ENCODE assay signal across 18 cellular contexts in the genomic region with DNA sequence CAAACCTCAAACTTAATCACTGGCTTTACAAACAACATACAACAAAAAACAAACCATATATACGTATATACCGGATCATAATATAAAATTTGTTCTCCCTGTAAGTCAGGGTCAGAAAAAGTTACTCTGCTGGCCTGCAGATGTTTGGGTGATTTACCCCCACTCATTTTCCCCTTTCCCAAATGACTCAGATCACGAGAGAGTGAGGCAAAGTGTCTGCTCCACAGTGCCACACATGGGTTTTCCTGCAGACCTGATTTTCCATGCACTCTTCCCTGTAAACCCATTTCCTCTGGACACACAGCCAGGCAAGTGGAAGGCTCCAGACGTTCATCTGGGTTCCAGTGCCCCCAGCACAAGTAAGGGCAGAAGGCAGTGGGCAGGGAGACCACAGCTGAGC. TPM values are rescaled to one million over a fixed set of nuclear protein-coding genes. Genes with fewer than 3 reads are reported as not detected.
DNase-seq lines count a peak whose midpoint lies in the region; ATAC-seq, FAIRE-seq and TF ChIP-seq lines count a peak whose summit lies in the region.
"Had no signal": no experiment of that assay in that cellular context is flagged by ENCODE, and none has a peak within 500 bp of the region (broad histone marks: within the 10 kb centered on the region; RNA-seq: fewer than 3 reads in every experiment).

No MANE protein-coding gene starts in this region.

- no peaks in the 10 kb centered on the region for H3K9me3 ChIP-seq in right cardiac atrium (ENCODE audit: control insufficient read depth, low read length)
- peaks cover 2% of the 10 kb centered on the region; the same call in 1 of the 3 replicates for H3K9me3 ChIP-seq in GM12878 (replicated peaks; ENCODE audit: control insufficient read depth, insufficient read depth, low read length)
- H3K9me3 ChIP-seq in CD4-positive, alpha-beta T cell (ENCODE audit: control insufficient read depth, low read length), result no peaks in the 10 kb centered on the region
- H3K9me3 ChIP-seq: A549, Peyer's patch had no signal

- H3K4me1 Mint-ChIP-seq in CD4-positive, alpha-beta T cell (ENCODE audit: low read depth), result peaks cover 13% of the 10 kb centered on the region
- peaks cover 40% of the 10 kb centered on the region for H3K4me1 Mint-ChIP-seq in activated naive CD4-positive, alpha-beta T cell treated with anti-CD3 and anti-CD28 coated beads for 36 hours (ENCODE audit: low read depth)

- no peaks in the 10 kb centered on the region for H3K9me3 Mint-ChIP-seq in CD4-positive, alpha-beta T cell
- H3K9me3 Mint-ChIP-seq in activated naive CD4-positive, alpha-beta T cell treated with anti-CD3 and anti-CD28 coated beads for 36 hours, result no peaks in the 10 kb centered on the region
- H3K9me3 Mint-ChIP-seq: GM23338 had no signal

- no peak overlapping the region for H2AFZ ChIP-seq in GM12878 (ENCODE audit: control insufficient read depth, low read depth, low read length)
- H2AFZ ChIP-seq: GM23338 had no signal

- RAD21 ChIA-PET in GM12878 (lab: Charles Lee; ENCODE audit: unreplicated experiment), result interaction anchor here (1.6 to 2.1 kb wide), 2 partner anchors 10 to 18 kb away, joined by 4 to 5 read pairs; no protein-coding TSS in a partner anchor

- no peaks in the 10 kb centered on the region for H4K20me1 ChIP-seq in GM12878 (ENCODE audit: control insufficient read depth, insufficient read depth)

- in situ Hi-C loops in GM12878 (cut with MboI), result no loop called here

- DNase-seq in right cardiac atrium, result no peak
- no peak for DNase-seq in cardiac septum (ENCODE audit: low spot score)
- no peak for DNase-seq in GM12878 (ENCODE audit: low read depth, low spot score)
- DNase-seq in left lobe of liver (ENCODE audit: low spot score), result peak; percentile 35
- DNase-seq in CD4-positive, alpha-beta T cell, result no peak
- no peak for DNase-seq in activated naive CD4-positive, alpha-beta T cell treated with anti-CD3 and anti-CD28 coated beads for 36 hours
- no peak for DNase-seq in DMS114 treated with DMSO at 0.1 percent for 48 hours (lab: John Stamatoyannopoulos, UW; ENCODE audit: unreplicated experiment)
- DNase-seq: DMS53, MM.1S, NCI-H1092 treated with DMSO at 0.1 percent for 48 hours, NCI-H2081 treated with DMSO at 0.1 percent for 48 hours, NCI-H524, Peyer's patch, Right ventricle myocardium superior had no signal

- peaks cover 21% of the 10 kb centered on the region for H3K4me1 ChIP-seq in right cardiac atrium (ENCODE audit: control insufficient read depth, insufficient read depth, low read length)
- H3K4me1 ChIP-seq in GM12878 (ENCODE audit: control insufficient read depth, insufficient read depth, low read length), result peaks cover 34% of the 10 kb centered on the region

- BruUV-seq in GM12878 (replicated peaks; lab: Mats Ljungman, UMichigan), result no TSS peak

- CTCF ChIA-PET in GM12878 (lab: Yijun Ruan, JAX), result interaction anchor here (1.3 kb wide), 1 partner anchor 9 kb away, joined by 3 read pairs; no protein-coding TSS in a partner anchor
- CTCF ChIA-PET in CD4-positive, alpha-beta T cell (lab: Charles Lee), result no interaction called here
- CTCF ChIA-PET in activated naive CD4-positive, alpha-beta T cell treated with anti-CD3 and anti-CD28 coated beads for 36 hours (lab: Charles Lee), result interaction anchor here (0.6 kb wide), 1 partner anchor 331 kb away, joined by 3 read pairs; no protein-coding TSS in a partner anchor

- TF ChIP-seq RAD21 in GM12878 (IDR thresholded peaks at IDR 0.05; ENCODE audit: insufficient read depth, low read depth, low read length), result no peak

- WGBS in right cardiac atrium, result 70% methylated on average over 4 of the region's 4 CpGs
- 55% methylated on average over 4 of the region's 4 CpGs for WGBS in GM12878 (ENCODE audit: insufficient coverage, insufficient replicate concordance, low lambda C conversion rate, missing lambda C conversion rate)

- H3K36me3 ChIP-seq in GM12878 (ENCODE audit: control insufficient read depth in 2 of 2, insufficient read depth in 2 of 2, low read length in 1 of 2), result peaks cover 6 to 15% of the 10 kb centered on the region in 2 experiments; a peak in 3 of 4 replicates
- H3K36me3 ChIP-seq: Peyer's patch had no signal

- H3K4me2 ChIP-seq in GM12878 (ENCODE audit: control insufficient read depth, insufficient read depth), result no peak overlapping the region
- H3K4me2 ChIP-seq: A549 had no signal

- no peak overlapping the region for H3K4me3 ChIP-seq in right cardiac atrium (ENCODE audit: low read length)
- no peak overlapping the region for H3K4me3 ChIP-seq in GM12878
- H3K4me3 ChIP-seq: A549, Peyer's patch, SK-N-MC had no signal

- no peaks in the 10 kb centered on the region for H3K27me3 ChIP-seq in right cardiac atrium (ENCODE audit: control insufficient read depth, insufficient read depth)
- H3K27me3 ChIP-seq in GM12878 (replicated peaks in 1 of 2; ENCODE audit: control insufficient read depth in 2 of 2, insufficient read depth in 2 of 2, low read length in 1 of 2), result no peaks in the 10 kb centered on the region
- no peaks in the 10 kb centered on the region for H3K27me3 ChIP-seq in CD4-positive, alpha-beta T cell (ENCODE audit: control insufficient read depth, insufficient read depth, low read length)
- H3K27me3 ChIP-seq: Peyer's patch had no signal

- H3K27ac ChIP-seq in right cardiac atrium (ENCODE audit: low read length) (peak overlapping the region; percentile 77), GM12878 (ENCODE audit: control insufficient read depth, insufficient read depth) (no peak overlapping the region)
- no peak overlapping the region for H3K27ac ChIP-seq in CD4-positive, alpha-beta T cell (ENCODE audit: low read depth, low read length)
- H3K27ac ChIP-seq: A549, C4-2B, Peyer's patch, SK-N-MC had no signal

- no peak for TF ChIP-seq CTCF in GM12878 (IDR thresholded peaks at IDR 0.05 in 2 of 3, conservative IDR thresholded peaks at IDR 0.05 in 1 of 3; ENCODE audit: control insufficient read depth in 2 of 3, extremely low read depth in 1 of 3, insufficient read depth in 1 of 3, low read depth in 3 of 3, low read length in 3 of 3)
- no peak for TF ChIP-seq CTCF in CD4-positive, alpha-beta T cell (IDR thresholded peaks at IDR 0.05)

- no peak overlapping the region for H3K4me3 Mint-ChIP-seq in CD4-positive, alpha-beta T cell
- H3K4me3 Mint-ChIP-seq in activated naive CD4-positive, alpha-beta T cell treated with anti-CD3 and anti-CD28 coated beads for 36 hours, result no peak overlapping the region
- H3K4me3 Mint-ChIP-seq: GM23338 had no signal

- SMC1A ChIA-PET in GM12878 (lab: Charles Lee; ENCODE audit: uncharacterized antibody, unreplicated experiment), result interaction anchor here (1.2 to 6.7 kb wide), 3 partner anchors 9 to 28 kb away, joined by 4 to 50 read pairs (median 43); a partner anchor contains a TSS

- no peaks in the 10 kb centered on the region for H3K36me3 Mint-ChIP-seq in CD4-positive, alpha-beta T cell (ENCODE audit: low read depth)
- peaks cover 1% of the 10 kb centered on the region for H3K36me3 Mint-ChIP-seq in activated naive CD4-positive, alpha-beta T cell treated with anti-CD3 and anti-CD28 coated beads for 36 hours (ENCODE audit: low read depth)

- no peak overlapping the region for H3K27ac Mint-ChIP-seq in CD4-positive, alpha-beta T cell
- no peak overlapping the region for H3K27ac Mint-ChIP-seq in activated naive CD4-positive, alpha-beta T cell treated with anti-CD3 and anti-CD28 coated beads for 36 hours
- H3K27ac Mint-ChIP-seq: GM23338 had no signal

- TF ChIP-seq EP300 in GM12878 (IDR thresholded peaks at IDR 0.05; ENCODE audit: borderline replicate concordance in 1 of 2, control insufficient read depth in 1 of 2, low read depth in 2 of 2, low read length in 2 of 2), result no peak

- POLR2A ChIA-PET in GM12878 (lab: Charles Lee), result interaction anchor here (1.8 kb wide), 1 partner anchor 111 kb away, joined by 4 read pairs; no protein-coding TSS in a partner anchor
- POLR2A ChIA-PET in CD4-positive, alpha-beta T cell (lab: Charles Lee), result no interaction called here

- intact Hi-C loops in right cardiac atrium (cut with DNase I), result no loop called here
- intact Hi-C loops in cardiac septum (cut with DNase I), result no loop called here
- intact Hi-C loops in GM12878 (cut with micrococcal nuclease; ENCODE audit: unreplicated experiment), result no loop called here
- intact Hi-C loops in CD4-positive, alpha-beta T cell (cut with DNase I, micrococcal nuclease), result no loop called here
- intact Hi-C loops in activated naive CD4-positive, alpha-beta T cell treated with anti-CD3 and anti-CD28 coated beads for 36 hours (cut with micrococcal nuclease), result loop anchor here (2.0 kb wide), 1 partner anchor 73 kb away; no protein-coding TSS in a partner anchor

- H3K79me2 ChIP-seq in GM12878 (ENCODE audit: control insufficient read depth, insufficient read depth, low read length), result peaks cover 58% of the 10 kb centered on the region

- no peak for FAIRE-seq in GM12878 (lab: Jason Lieb, UNC)
- FAIRE-seq: A549 had no signal

- TF ChIP-seq POLR2A in GM12878 (IDR thresholded peaks at IDR 0.05; ENCODE audit: low read depth, low read length), result no peak

- H3K27me3 Mint-ChIP-seq in CD4-positive, alpha-beta T cell, result no peaks in the 10 kb centered on the region
- H3K27me3 Mint-ChIP-seq in activated naive CD4-positive, alpha-beta T cell treated with anti-CD3 and anti-CD28 coated beads for 36 hours (ENCODE audit: low read depth), result no peaks in the 10 kb centered on the region

- H3K9ac ChIP-seq in GM12878 (ENCODE audit: control insufficient read depth, insufficient read depth, low read length), result no peak overlapping the region

- ATAC-seq in right cardiac atrium (no peak), GM12878 (no peak), left lobe of liver (no peak)
- ATAC-seq in CD4-positive, alpha-beta T cell (ENCODE audit: poor library complexity), result no peak
- ATAC-seq: A549 had no signal

RNA-seq across cellular contexts. Expression of a gene that starts 23.5 kb away (rescaled TPM):
- 10 to 100 TPM; 51.0 to 81.7 (median 54.7) TPM for total RNA-seq in right cardiac atrium
- 30.3 TPM for polyA plus RNA-seq in right cardiac atrium
- total RNA-seq in cardiac septum, result 54.0 TPM
- total RNA-seq in GM12878 (2013; cell fraction: nucleolus; rRNA removed), result 121 and 123 TPM in 2 replicates
- 16.3 and 16.8 TPM in 2 replicates for total RNA-seq in GM12878 (2014; rRNA removed)
- total RNA-seq in GM12878 (2014; rRNA removed; fragmentation: Illumina TruSeq; extraction: Trizol), result 14.6 and 15.1 TPM in 2 replicates
- total RNA-seq in GM12878 (2021), result 18.0 and 20.6 TPM in 2 replicates
- 5.7 TPM for polyA plus RNA-seq in GM12878 (2011; ENCODE audit: low read depth)
- polyA plus RNA-seq in GM12878 (2011; rRNA removed), result 40.1 and 41.4 TPM in 2 replicates
- 32.8 and 36.8 TPM in 2 replicates for polyA plus RNA-seq in GM12878 (2011; cell fraction: cytosol; rRNA removed)
- 40.6 and 41.7 TPM in 2 replicates for polyA plus RNA-seq in GM12878 (2011; cell fraction: nucleus; rRNA removed)
- polyA plus RNA-seq in GM12878 (2012), result 8.8 and 11.5 TPM in 2 replicates
- polyA plus RNA-seq in GM12878 (2014; fragmentation: Illumina TruSeq; extraction: Trizol), result 9.8 and 10.2 TPM in 2 replicates
- 1 to 10 TPM; 6.5 to 7.9 TPM for polyA plus RNA-seq in GM12878 (2014; fragmentation: Nextera tagmentation; extraction: Ambion mirVana)
- 14.8 and 16.1 TPM in 2 replicates for polyA plus RNA-seq in GM12878 (2014; rRNA removed)
- 10 to 100 TPM; 16.9 to 22.8 TPM for polyA plus RNA-seq in GM12878 (2016; fragmentation: Nextera tagmentation; extraction: Ambion mirVana)
- polyA minus RNA-seq in GM12878 (2011; rRNA and poly(A)+ RNA removed), result 70.4 and 77.3 TPM in 2 replicates
- 22.9 and 27.3 TPM in 2 replicates for polyA minus RNA-seq in GM12878 (2011; cell fraction: cytosol; rRNA and poly(A)+ RNA removed)
- 48.8 and 86.5 TPM in 2 replicates for polyA minus RNA-seq in GM12878 (2011; cell fraction: nucleus; rRNA and poly(A)+ RNA removed)
- 9.6 TPM for total RNA-seq in left lobe of liver
- 1 to 10 TPM; 1.3 to 2.0 TPM for total RNA-seq in CD4-positive, alpha-beta T cell
- 1 to 10 TPM; 3.7 to 4.2 TPM for total RNA-seq in activated naive CD4-positive, alpha-beta T cell treated with anti-CD3 and anti-CD28 coated beads for 36 hours
